8 cellular contexts compared by ENCODE assay signal in the genomic region with DNA sequence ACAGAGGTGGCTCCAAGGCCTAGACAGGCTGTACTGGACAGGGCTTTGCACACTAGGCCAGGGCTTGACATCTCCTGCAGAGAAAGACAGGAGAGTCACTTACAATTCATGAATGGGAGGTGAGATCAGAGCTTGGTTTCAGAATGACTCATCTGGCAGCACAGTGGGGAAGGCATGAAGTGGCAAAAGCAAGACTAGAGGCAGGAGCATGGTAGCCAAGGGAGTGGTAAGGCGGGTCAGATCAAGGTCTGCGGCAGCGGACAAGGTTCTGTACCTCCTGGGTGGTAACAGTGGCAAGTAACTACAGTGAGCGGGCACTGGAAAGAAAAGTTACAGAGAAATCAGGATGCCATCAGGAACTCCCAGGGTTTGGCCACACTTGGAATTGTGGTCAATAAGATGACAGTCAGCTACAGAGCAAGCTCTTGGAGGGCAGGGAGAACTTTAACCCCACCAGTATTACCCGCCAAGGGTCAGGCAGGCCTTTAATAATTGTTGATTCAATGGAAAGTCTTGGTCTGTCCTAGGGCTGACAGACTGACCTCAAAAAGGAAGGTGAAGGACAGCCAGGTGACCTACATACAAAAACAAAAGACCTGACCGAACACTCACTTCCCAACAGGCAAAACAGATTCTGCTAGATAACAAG. TPM values are rescaled to one million over a fixed set of nuclear protein-coding genes. Genes with fewer than 3 reads are reported as not detected.
DNase-seq lines count a peak whose midpoint lies in the region; ATAC-seq, FAIRE-seq and TF ChIP-seq lines count a peak whose summit lies in the region.

No MANE protein-coding gene starts in this region.

- H3K9ac ChIP-seq in keratinocyte (ENCODE audit: control insufficient read depth, extremely low read depth, insufficient read depth, low read length): no peak overlapping the region

- H3K79me2 ChIP-seq in keratinocyte (ENCODE audit: control insufficient read depth, insufficient read depth, low read length): peaks cover 72% of the 10 kb centered on the region

- peak; percentile 85 for FAIRE-seq in keratinocyte (lab: Jason Lieb, UNC)

- H3K27ac Mint-ChIP-seq in activated T-helper 1 cell treated with anti-CD3 and anti-CD28 coated beads, Interleukin-12 subunit alpha, Interleukin-12 subunit beta, Interleukin-2, Interleukin-4 antibody, amounts not matched to agents 30 ng/mL and 10 ng/mL and 1 ng/mL, durations not matched to agents 14 hours and 24 hours and 36 hours: peak overlapping the region; percentile 65

- peak overlapping the region; percentile 62 for H3K4me2 ChIP-seq in keratinocyte (ENCODE audit: control insufficient read depth, extremely low read depth, insufficient read depth, low read depth, low read length)

- peaks cover 38 to 48% of the 10 kb centered on the region in 2 experiments for H3K36me3 ChIP-seq in keratinocyte (ENCODE audit: control insufficient read depth in 2 of 2, extremely low read depth in 1 of 2, insufficient read depth in 2 of 2, low read length in 2 of 2)

- peaks cover 33% of the 10 kb centered on the region for H3K4me1 ChIP-seq in keratinocyte (ENCODE audit: control insufficient read depth, extremely low read depth, insufficient read depth, low read length)

- H3K9me3 ChIP-seq in keratinocyte (ENCODE audit: control insufficient read depth, low read depth, low read length): no peaks in the 10 kb centered on the region

- no peak for TF ChIP-seq CTCF in keratinocyte (optimal IDR thresholded peaks at IDR 0.05 in 1 of 3, IDR thresholded peaks at IDR 0.05 in 1 of 3, conservative IDR thresholded peaks at IDR 0.05 in 1 of 3; ENCODE audit: extremely low read depth in 1 of 3, insufficient read depth in 2 of 3, low read length in 3 of 3)

- peak; percentile 18 for DNase-seq in CD1c-positive myeloid dendritic cell (ENCODE audit: extremely low spot score)
- DNase-seq in activated T-helper 1 cell treated with anti-CD3 and anti-CD28 coated beads, Interleukin-12 subunit alpha, Interleukin-12 subunit beta, Interleukin-2, Interleukin-4 antibody, amounts not matched to agents 30 ng/mL and 10 ng/mL and 1 ng/mL, durations not matched to agents 14 hours and 24 hours and 36 hours (ENCODE audit: low spot score): peak; percentile 48
- peak; percentile 66 for DNase-seq in keratinocyte (ENCODE audit: low read depth, low spot score)
- DNase-seq in NCI-H2171 (lab: John Stamatoyannopoulos, UW): no peak
- no peak for DNase-seq in occipital lobe (lab: John Stamatoyannopoulos, UW)
- DNase-seq in NCI-H345 (lab: John Stamatoyannopoulos, UW): no peak

- H3K27me3 Mint-ChIP-seq in activated T-helper 1 cell treated with anti-CD3 and anti-CD28 coated beads, Interleukin-12 subunit alpha, Interleukin-12 subunit beta, Interleukin-2, Interleukin-4 antibody, amounts not matched to agents 30 ng/mL and 10 ng/mL and 1 ng/mL, durations not matched to agents 14 hours and 24 hours and 36 hours (ENCODE audit: insufficient read depth): no peaks in the 10 kb centered on the region

- H4K20me1 ChIP-seq in keratinocyte (ENCODE audit: control insufficient read depth, extremely low read depth, insufficient read depth, low read length): peaks cover 32% of the 10 kb centered on the region

- no peaks in the 10 kb centered on the region for H3K27me3 ChIP-seq in keratinocyte (ENCODE audit: control insufficient read depth, extremely low read depth, insufficient read depth, low read length)

- H2AFZ ChIP-seq in keratinocyte (ENCODE audit: control insufficient read depth, low read length): no peak overlapping the region

- peak overlapping the region; percentile 4 for H3K4me3 Mint-ChIP-seq in activated T-helper 1 cell treated with anti-CD3 and anti-CD28 coated beads, Interleukin-12 subunit alpha, Interleukin-12 subunit beta, Interleukin-2, Interleukin-4 antibody, amounts not matched to agents 30 ng/mL and 10 ng/mL and 1 ng/mL, durations not matched to agents 14 hours and 24 hours and 36 hours

- no peaks in the 10 kb centered on the region for H3K9me3 Mint-ChIP-seq in activated T-helper 1 cell treated with anti-CD3 and anti-CD28 coated beads, Interleukin-12 subunit alpha, Interleukin-12 subunit beta, Interleukin-2, Interleukin-4 antibody, amounts not matched to agents 30 ng/mL and 10 ng/mL and 1 ng/mL, durations not matched to agents 14 hours and 24 hours and 36 hours

- H3K4me1 Mint-ChIP-seq in activated T-helper 1 cell treated with anti-CD3 and anti-CD28 coated beads, Interleukin-12 subunit alpha, Interleukin-12 subunit beta, Interleukin-2, Interleukin-4 antibody, amounts not matched to agents 30 ng/mL and 10 ng/mL and 1 ng/mL, durations not matched to agents 14 hours and 24 hours and 36 hours (ENCODE audit: low read depth): peaks cover 44% of the 10 kb centered on the region

- H3K36me3 Mint-ChIP-seq in activated T-helper 1 cell treated with anti-CD3 and anti-CD28 coated beads, Interleukin-12 subunit alpha, Interleukin-12 subunit beta, Interleukin-2, Interleukin-4 antibody, amounts not matched to agents 30 ng/mL and 10 ng/mL and 1 ng/mL, durations not matched to agents 14 hours and 24 hours and 36 hours (ENCODE audit: low read depth): peaks cover 47% of the 10 kb centered on the region

- dilution Hi-C loops in keratinocyte (cut with MboI; ENCODE audit: extremely low pct_ligation_motif_present, low sequenced_read_pairs): no loop called here

- ATAC-seq in GM19324 (IDR thresholded peaks at IDR 0.05; ENCODE audit: low FRiP score, unreplicated experiment) (peak; percentile 88), HG03378 (IDR thresholded peaks at IDR 0.05; ENCODE audit: unreplicated experiment) (peak; percentile 91)

- H3K4me3 ChIP-seq in keratinocyte (ENCODE audit: control insufficient read depth in 2 of 3, extremely low read depth in 1 of 3, insufficient read depth in 2 of 3, low read depth in 1 of 3, low read length in 3 of 3): peak overlapping the region in 1 of 3 experiments; percentile 12

- intact Hi-C loops in activated T-helper 1 cell treated with anti-CD3 and anti-CD28 coated beads, Interleukin-12 subunit alpha, Interleukin-12 subunit beta, Interleukin-2, Interleukin-4 antibody, amounts not matched to agents 30 ng/mL and 10 ng/mL and 1 ng/mL, durations not matched to agents 14 hours and 24 hours and 36 hours (cut with micrococcal nuclease): no loop called here

- H3K9me1 ChIP-seq in keratinocyte (ENCODE audit: control insufficient read depth, extremely low read depth, insufficient read depth, low read length): peaks cover 17% of the 10 kb centered on the region

- H3K27ac ChIP-seq in keratinocyte (ENCODE audit: control insufficient read depth, insufficient read depth, low read length): peak overlapping the region; percentile 49

RNA-seq across cellular contexts. Expression of a gene that starts 5.7 kb away (rescaled TPM):
- 48.8 and 51.0 TPM in 2 replicates for total RNA-seq in activated T-helper 1 cell treated with anti-CD3 and anti-CD28 coated beads, Interleukin-12 subunit alpha, Interleukin-12 subunit beta, Interleukin-2, Interleukin-4 antibody, amounts not matched to agents 30 ng/mL and 10 ng/mL and 1 ng/mL, durations not matched to agents 14 hours and 24 hours and 36 hours
- 77.7 to 132 TPM (median 79.3 TPM) in 3 replicates for polyA plus RNA-seq in keratinocyte
- polyA plus RNA-seq in keratinocyte (2011; ENCODE audit: low read depth): 37.1 TPM
- polyA plus RNA-seq in keratinocyte (2011; cell fraction: cytosol; rRNA removed): 47.2 and 86.9 TPM in 2 replicates
- polyA plus RNA-seq in keratinocyte (2011; cell fraction: nucleus; rRNA removed): 66.7 and 79.6 TPM in 2 replicates
- polyA plus RNA-seq in keratinocyte (2012; ENCODE audit: low replicate concordance): 32.9 and 72.5 TPM in 2 replicates
- polyA minus RNA-seq in keratinocyte: 67.9 to 134 TPM (median 90.8 TPM) in 3 replicates
- polyA minus RNA-seq in keratinocyte (2011; cell fraction: cytosol; rRNA and poly(A)+ RNA removed): 61.0 TPM
- 59.9 and 90.0 TPM in 2 replicates for polyA minus RNA-seq in keratinocyte (2011; cell fraction: nucleus; rRNA and poly(A)+ RNA removed)
- total RNA-seq in occipital lobe: 52.9 TPM

RNA-seq across cellular contexts. Expression of a gene that starts 31.1 kb away (rescaled TPM):
- 72.5 and 77.2 TPM in 2 replicates for total RNA-seq in activated T-helper 1 cell treated with anti-CD3 and anti-CD28 coated beads, Interleukin-12 subunit alpha, Interleukin-12 subunit beta, Interleukin-2, Interleukin-4 antibody, amounts not matched to agents 30 ng/mL and 10 ng/mL and 1 ng/mL, durations not matched to agents 14 hours and 24 hours and 36 hours
- polyA plus RNA-seq in keratinocyte: 5.7 to 10.8 TPM (median 7.0 TPM) in 3 replicates
- 10.1 TPM for polyA plus RNA-seq in keratinocyte (2011; ENCODE audit: low read depth)
- 6.1 and 8.7 TPM in 2 replicates for polyA plus RNA-seq in keratinocyte (2011; cell fraction: cytosol; rRNA removed)
- 13.1 and 13.4 TPM in 2 replicates for polyA plus RNA-seq in keratinocyte (2011; cell fraction: nucleus; rRNA removed)
- polyA plus RNA-seq in keratinocyte (2012; ENCODE audit: low replicate concordance): 9.0 and 13.7 TPM in 2 replicates
- polyA minus RNA-seq in keratinocyte: 8.7 to 59.2 TPM (median 14.6 TPM) in 3 replicates
- 7.5 TPM for polyA minus RNA-seq in keratinocyte (2011; cell fraction: cytosol; rRNA and poly(A)+ RNA removed)
- 13.5 TPM in 2 replicates for polyA minus RNA-seq in keratinocyte (2011; cell fraction: nucleus; rRNA and poly(A)+ RNA removed)
- 8.4 TPM for total RNA-seq in occipital lobe

Comparison
In these comparisons a context has a peak if more than half of its experiments do, and no peak if none do; other contexts are left out.
1. DNase-seq: peak in CD1c-positive myeloid dendritic cell (single experiment), activated T-helper 1 cell treated with anti-CD3 and anti-CD28 coated beads, Interleukin-12 subunit alpha, Interleukin-12 subunit beta, Interleukin-2, Interleukin-4 antibody, amounts not matched to agents 30 ng/mL and 10 ng/mL and 1 ng/mL, durations not matched to agents 14 hours and 24 hours and 36 hours (single experiment) and keratinocyte (single experiment); none in NCI-H2171 (single experiment), occipital lobe (single experiment) and NCI-H345 (single experiment).